13 cellular contexts compared by ENCODE assay signal in genomic region chr16:1153480-1154160, GRCh38. TPM values are rescaled to one million over a fixed set of nuclear protein-coding genes. Genes with fewer than 3 reads are reported as not detected.
DNase-seq lines count a peak whose midpoint lies in the region; ATAC-seq, FAIRE-seq and TF ChIP-seq lines count a peak whose summit lies in the region.
"Had no signal": no experiment of that assay in that cellular context is flagged by ENCODE, and none has a peak within 500 bp of the region (broad histone marks: within the 10 kb centered on the region; RNA-seq: fewer than 3 reads in every experiment).

No MANE protein-coding gene starts in this region.

- H3K9me3 Mint-ChIP-seq in neural progenitor cell: peaks cover 2% of the 10 kb centered on the region
- H3K9me3 Mint-ChIP-seq: dendritic cell treated with granulocyte-macrophage colony-stimulating factor and Interleukin-4, amounts not matched to agents 40 ng/mL and 50 ng/mL, for 4 days had no signal

- CTCF ChIA-PET in AG04450 (lab: Charles Lee): no interaction called here
- CTCF ChIA-PET in HEK293 (lab: Yijun Ruan, JAX): interaction anchor here (0.8 kb wide), 1 partner anchor 18 kb away, joined by 4 read pairs; no protein-coding TSS in a partner anchor
- CTCF ChIA-PET in endothelial cell of umbilical vein (lab: Charles Lee): no interaction called here

- peaks cover 20% of the 10 kb centered on the region for H3K4me1 Mint-ChIP-seq in neural progenitor cell

- no peak overlapping the region for H3K27ac Mint-ChIP-seq in neural progenitor cell
- H3K27ac Mint-ChIP-seq: dendritic cell treated with granulocyte-macrophage colony-stimulating factor and Interleukin-4, amounts not matched to agents 40 ng/mL and 50 ng/mL, for 4 days; stimulated activated naive B cell treated with anti-CD40 and anti-IgM and Interleukin-4, amounts not matched to agents 10 μg/mL and 1 μg/mL and 100 μg/mL, for 72 hours had no signal

- no peak overlapping the region for H3K9ac ChIP-seq in endothelial cell of umbilical vein (replicated peaks; ENCODE audit: extremely low read depth, insufficient read depth, low read length)
- H3K9ac ChIP-seq in neural progenitor cell: no peak overlapping the region
- H3K9ac ChIP-seq: SK-N-SH had no signal

- H3K9me1 ChIP-seq in endothelial cell of umbilical vein (replicated peaks; ENCODE audit: control insufficient read depth, extremely low read depth, insufficient read depth, low read length): no peaks in the 10 kb centered on the region

- H3K4me2 ChIP-seq in endothelial cell of umbilical vein (ENCODE audit: insufficient read depth, low read length): no peak overlapping the region
- peak overlapping the region; percentile 95 for H3K4me2 ChIP-seq in neural progenitor cell
- H3K4me2 ChIP-seq: SK-N-SH had no signal

- H3F3A ChIP-seq in neural progenitor cell (ENCODE audit: low read depth): peaks cover 14% of the 10 kb centered on the region

- H3K4me3 ChIP-seq in AG04450 (ENCODE audit: low read depth, low read length): peak overlapping the region; percentile 25; the same call in 1 of the 2 replicates
- peak overlapping the region; percentile 25 for H3K4me3 ChIP-seq in HEK293 (ENCODE audit: low read depth, low read length)
- no peak overlapping the region for H3K4me3 ChIP-seq in endothelial cell of umbilical vein (replicated peaks in 1 of 3; ENCODE audit: insufficient read depth in 1 of 3, low read depth in 1 of 3, low read length in 3 of 3)
- peak overlapping the region; percentile 59 for H3K4me3 ChIP-seq in neural progenitor cell
- H3K4me3 ChIP-seq: MG63 had no signal

- POLR2A ChIA-PET in AG04450 (lab: Yijun Ruan, JAX): interaction anchor here (0.6 kb wide), 1 partner anchor 412 kb away, joined by 3 read pairs; no protein-coding TSS in a partner anchor
- POLR2A ChIA-PET in HEK293 (lab: Yijun Ruan, JAX): no interaction called here
- POLR2A ChIA-PET in endothelial cell of umbilical vein (lab: Charles Lee): no interaction called here

- ATAC-seq in GM21447 (IDR thresholded peaks at IDR 0.05; ENCODE audit: unreplicated experiment): no peak
- no peak for ATAC-seq in HG02642 (IDR thresholded peaks at IDR 0.05; ENCODE audit: poor library complexity, unreplicated experiment)

- H3K4me3 Mint-ChIP-seq in neural progenitor cell: peak overlapping the region; percentile 27
- H3K4me3 Mint-ChIP-seq: dendritic cell treated with granulocyte-macrophage colony-stimulating factor and Interleukin-4, amounts not matched to agents 40 ng/mL and 50 ng/mL, for 4 days; stimulated activated naive B cell treated with anti-CD40 and anti-IgM and Interleukin-4, amounts not matched to agents 10 μg/mL and 1 μg/mL and 100 μg/mL, for 72 hours had no signal

- BruUV-seq in endothelial cell of umbilical vein (replicated peaks; lab: Mats Ljungman, UMichigan): no TSS peak

- no peak for FAIRE-seq in endothelial cell of umbilical vein (lab: Jason Lieb, UNC)

- H3K27me3 ChIP-seq in AG04450 (ENCODE audit: control insufficient read depth, insufficient read depth, low read length) (peaks cover 23% of the 10 kb centered on the region), endothelial cell of umbilical vein (ENCODE audit: control insufficient read depth in 2 of 2, insufficient read depth in 2 of 2, low read length in 2 of 2) (peaks cover 16 to 22% of the 10 kb centered on the region in 2 experiments), neural progenitor cell (peaks cover 11% of the 10 kb centered on the region)

- dilution Hi-C loops in endothelial cell of umbilical vein (cut with MboI; ENCODE audit: extremely low pct_ligation_motif_present, low sequenced_read_pairs): no loop called here

- H3K36me3 ChIP-seq in HEK293 (ENCODE audit: control insufficient read depth in 2 of 2, insufficient read depth in 1 of 2, low read length in 2 of 2) (no peaks in the 10 kb centered on the region), endothelial cell of umbilical vein (ENCODE audit: control insufficient read depth in 2 of 2, extremely low read depth in 1 of 2, insufficient read depth in 2 of 2, low read length in 2 of 2) (no peaks in the 10 kb centered on the region), neural progenitor cell (no peaks in the 10 kb centered on the region)
- H3K36me3 ChIP-seq: MG63 had no signal

- no peak for TF ChIP-seq POLR2A in endothelial cell of umbilical vein (IDR thresholded peaks at IDR 0.05; ENCODE audit: low read depth, low read length)

- H3K4me1 ChIP-seq in HEK293 (ENCODE audit: control insufficient read depth, insufficient read depth, low read length): no peaks in the 10 kb centered on the region
- no peaks in the 10 kb centered on the region for H3K4me1 ChIP-seq in endothelial cell of umbilical vein (ENCODE audit: control insufficient read depth, extremely low read depth, insufficient read depth, low read length)
- peaks cover 22% of the 10 kb centered on the region for H3K4me1 ChIP-seq in neural progenitor cell

- H3K27ac ChIP-seq in AG04450 (ENCODE audit: low read depth, low read length) (no peak overlapping the region), HEK293 (ENCODE audit: extremely low read depth, low read depth, low read length) (no peak overlapping the region; the same call in 1 of the 2 replicates), endothelial cell of umbilical vein (ENCODE audit: insufficient read depth, low read depth, low read length) (no peak overlapping the region), neural progenitor cell (no peak overlapping the region)

- no peaks in the 10 kb centered on the region for H3K36me3 Mint-ChIP-seq in neural progenitor cell
- H3K36me3 Mint-ChIP-seq: stimulated activated naive B cell treated with anti-CD40 and anti-IgM and Interleukin-4, amounts not matched to agents 10 μg/mL and 1 μg/mL and 100 μg/mL, for 72 hours had no signal

- H3K9me3 ChIP-seq in AG04450 (ENCODE audit: control insufficient read depth, insufficient read depth, low read length) (peaks cover 16% of the 10 kb centered on the region; the same call in 1 of the 2 replicates), HEK293 (ENCODE audit: control insufficient read depth, insufficient read depth, low read depth, low read length) (no peaks in the 10 kb centered on the region), endothelial cell of umbilical vein (replicated peaks; ENCODE audit: control insufficient read depth, insufficient read depth, low read length) (no peaks in the 10 kb centered on the region), neural progenitor cell (ENCODE audit: low read depth) (no peaks in the 10 kb centered on the region)
- H3K9me3 ChIP-seq: MG63, SK-N-SH had no signal

- TF ChIP-seq CTCF in AG04450 (IDR thresholded peaks at IDR 0.05; ENCODE audit: low read depth, low read length): no peak
- TF ChIP-seq CTCF in HEK293 (tag by site-specific recombination; IDR thresholded peaks at IDR 0.05): no peak
- TF ChIP-seq CTCF in endothelial cell of umbilical vein (IDR thresholded peaks at IDR 0.05; ENCODE audit: extremely low read depth in 1 of 2, insufficient read depth in 1 of 2, low read depth in 1 of 2, low read length in 2 of 2): no peak
- no peak for TF ChIP-seq CTCF in neural progenitor cell (IDR thresholded peaks at IDR 0.05)

- H3K79me2 ChIP-seq in endothelial cell of umbilical vein (ENCODE audit: control insufficient read depth, insufficient read depth, low read length) (no peaks in the 10 kb centered on the region), neural progenitor cell (ENCODE audit: low read depth) (peaks cover 21% of the 10 kb centered on the region)

- no peak for DNase-seq in AG04450 (ENCODE audit: low read depth, low spot score)
- DNase-seq in endothelial cell of umbilical vein (ENCODE audit: low read depth, low spot score): no peak
- peak; percentile 52 for DNase-seq in neural progenitor cell (ENCODE audit: low spot score)
- DNase-seq in cortex of kidney (lab: John Stamatoyannopoulos, UW): no peak
- no peak for DNase-seq in medulla oblongata (ENCODE audit: extremely low spot score)
- DNase-seq: NCI-H526 treated with DMSO at 0.1 percent for 48 hours; stimulated activated naive B cell treated with anti-CD40 and anti-IgM and Interleukin-4, amounts not matched to agents 10 μg/mL and 1 μg/mL and 100 μg/mL, for 72 hours had no signal

- H4K20me1 ChIP-seq in endothelial cell of umbilical vein (replicated peaks; ENCODE audit: control insufficient read depth, extremely low read depth, insufficient read depth, low read length) (no peaks in the 10 kb centered on the region), neural progenitor cell (ENCODE audit: low read depth) (peaks cover 50% of the 10 kb centered on the region)

- H3K27me3 Mint-ChIP-seq in neural progenitor cell (ENCODE audit: insufficient read depth, low read depth): peaks cover 11% of the 10 kb centered on the region

- intact Hi-C loops in endothelial cell of umbilical vein (cut with micrococcal nuclease): no loop called here

- H2AFZ ChIP-seq in endothelial cell of umbilical vein (ENCODE audit: low read depth, low read length) (no peak overlapping the region), neural progenitor cell (replicated peaks) (no peak overlapping the region)

TF ChIP-seq in endothelial cell of umbilical vein, 7 proteins besides CTCF, POLR2A, EP300 and RAD21 (continues in another document):
- peak; percentile 79 for TF ChIP-seq EZH2 (IDR thresholded peaks at IDR 0.05; ENCODE audit: borderline replicate concordance, low read depth, low read length, severe bottlenecking)

RNA-seq across cellular contexts. Expression of gene CACNA1H, which starts 0.7 kb away (rescaled TPM):
- polyA plus RNA-seq in AG04450 (2011; rRNA removed) (1.5 and 2.1 TPM in 2 replicates), endothelial cell of umbilical vein (0.03 and 0.05 TPM in 2 replicates)
- 3.2 and 6.3 TPM in 2 replicates for polyA minus RNA-seq in AG04450 (2011; rRNA and poly(A)+ RNA removed)
- total RNA-seq in endothelial cell of umbilical vein (not detected in 2 replicates), neural progenitor cell (ENCODE audit: low replicate concordance) (9.5 and 32.6 TPM in 2 replicates)
- 0.01 and 0.03 TPM in 2 replicates for polyA plus RNA-seq in endothelial cell of umbilical vein (2011; cell fraction: cytosol; rRNA removed)
- polyA plus RNA-seq in endothelial cell of umbilical vein (2011; cell fraction: nucleus; rRNA removed): 0.08 and 0.31 TPM in 2 replicates
- polyA plus RNA-seq in endothelial cell of umbilical vein (2012): 0.01 and 0.53 TPM in 2 replicates
- polyA minus RNA-seq in endothelial cell of umbilical vein: not detected in 2 replicates
- polyA minus RNA-seq in endothelial cell of umbilical vein (2011; cell fraction: cytosol; rRNA and poly(A)+ RNA removed): not detected
- polyA minus RNA-seq in endothelial cell of umbilical vein (2011; cell fraction: nucleus; rRNA and poly(A)+ RNA removed): 0.05 TPM in 1 of 2 replicates, not detected in the other
- polyA plus RNA-seq: SK-N-SH had no signal

RNA-seq across cellular contexts. Expression of gene C1QTNF8, which starts 57.6 kb away (rescaled TPM):
- not detected in 2 replicates for polyA plus RNA-seq in AG04450 (2011; rRNA removed)
- polyA minus RNA-seq in AG04450 (2011; rRNA and poly(A)+ RNA removed): not detected in 2 replicates
- not detected in 2 replicates for total RNA-seq in endothelial cell of umbilical vein
- polyA plus RNA-seq in endothelial cell of umbilical vein: not detected in 2 replicates
- polyA plus RNA-seq in endothelial cell of umbilical vein (2011; cell fraction: cytosol; rRNA removed): not detected in 2 replicates
- polyA plus RNA-seq in endothelial cell of umbilical vein (2011; cell fraction: nucleus; rRNA removed): not detected in 2 replicates
- not detected in 2 replicates for polyA plus RNA-seq in endothelial cell of umbilical vein (2012)
- not detected in 2 replicates for polyA minus RNA-seq in endothelial cell of umbilical vein
- polyA minus RNA-seq in endothelial cell of umbilical vein (2011; cell fraction: cytosol; rRNA and poly(A)+ RNA removed): not detected
- not detected in 2 replicates for polyA minus RNA-seq in endothelial cell of umbilical vein (2011; cell fraction: nucleus; rRNA and poly(A)+ RNA removed)
- total RNA-seq in neural progenitor cell (ENCODE audit: low replicate concordance): not detected in 2 replicates
- polyA plus RNA-seq: SK-N-SH had no signal

Comparison
In these comparisons a context has a peak if more than half of its experiments do, and no peak if none do; other contexts are left out.
1. H3K4me3 ChIP-seq: peak in AG04450 (single experiment), HEK293 (single experiment) and neural progenitor cell (single experiment); none in endothelial cell of umbilical vein (0 of 3).
2. RNA of gene CACNA1H, which starts 0.7 kb away (total RNA-seq): 9.5 to 32.6 TPM in neural progenitor cell; not detected in endothelial cell of umbilical vein; every median in the first group is over 10 times any median in the second.